Comparison of ENCODE assay signal across 8 cellular contexts in the genomic region with DNA sequence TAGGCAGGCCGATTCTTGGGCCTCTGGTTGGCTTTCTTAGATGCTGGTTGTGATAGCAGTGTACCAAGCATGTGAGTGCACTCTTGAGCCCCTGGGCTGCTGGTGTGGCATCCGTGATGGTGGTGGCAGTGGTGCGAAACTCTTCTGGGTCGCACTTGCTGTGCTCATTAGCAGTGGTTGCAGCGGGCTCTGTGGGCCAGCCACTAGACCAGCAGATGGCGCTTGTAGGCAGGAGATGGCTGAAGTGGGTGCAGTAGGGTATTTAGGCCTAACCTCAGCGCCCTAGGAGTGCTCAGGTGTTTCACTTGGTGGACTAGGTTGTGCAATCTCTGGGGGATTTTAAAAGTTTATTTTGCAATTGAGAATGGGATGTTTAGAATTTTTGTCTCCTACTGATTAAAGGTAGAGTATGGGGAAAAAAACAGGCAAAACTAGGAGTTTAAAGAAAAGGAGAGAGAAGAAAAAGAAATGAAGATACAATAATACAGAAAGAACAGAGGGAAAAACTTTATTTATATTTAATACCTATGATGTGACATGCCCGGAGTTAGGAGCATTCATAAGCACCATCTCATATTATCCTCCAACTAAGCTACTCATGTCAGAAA. TPM values are rescaled to one million over a fixed set of nuclear protein-coding genes. Genes with fewer than 3 reads are reported as not detected.
DNase-seq lines count a peak whose midpoint lies in the region; ATAC-seq and TF ChIP-seq lines count a peak whose summit lies in the region.

No MANE protein-coding gene starts in this region.

- CTCF ChIA-PET in CD8-positive, alpha-beta memory T cell (lab: Charles Lee), result interaction anchor here (0.8 kb wide), 1 partner anchor 227 kb away, joined by 3 read pairs; a partner anchor contains a TSS
- CTCF ChIA-PET in Panc1 (lab: Charles Lee), result interaction anchor here (0.7 kb wide), 1 partner anchor 89 kb away, joined by 4 read pairs; no protein-coding TSS in a partner anchor

- no peak overlapping the region for H2AFZ ChIP-seq in osteoblast (ENCODE audit: low read length)

- H3K4me3 ChIP-seq in CD8-positive, alpha-beta memory T cell (ENCODE audit: low read length), result no peak overlapping the region
- H3K4me3 ChIP-seq in Panc1 (ENCODE audit: low read depth in 2 of 2, low read length in 2 of 2) (no peak overlapping the region), osteoblast (ENCODE audit: insufficient read depth, low read length) (no peak overlapping the region), aorta (ENCODE audit: low read length in 2 of 2) (no peak overlapping the region)

- no peak overlapping the region for H3K27ac ChIP-seq in CD8-positive, alpha-beta memory T cell (ENCODE audit: low read depth, low read length)
- no peak overlapping the region for H3K27ac ChIP-seq in Panc1 (ENCODE audit: low read length)
- H3K27ac ChIP-seq in osteoblast (ENCODE audit: low read depth, low read length), result no peak overlapping the region
- H3K27ac ChIP-seq in aorta (ENCODE audit: low read depth in 1 of 2, low read length in 2 of 2), result no peak overlapping the region

- peak overlapping the region in 1 of 7 donors; percentile 34 for H3K4me3 Mint-ChIP-seq in CD8-positive, alpha-beta memory T cell
- H3K4me3 Mint-ChIP-seq in activated T-helper 1 cell treated with anti-CD3 and anti-CD28 coated beads, Interleukin-12 subunit alpha, Interleukin-12 subunit beta, Interleukin-2, Interleukin-4 antibody, amounts not matched to agents 30 ng/mL and 10 ng/mL and 1 ng/mL, durations not matched to agents 14 hours and 24 hours and 36 hours, result no peak overlapping the region

- ATAC-seq in Panc1 (peak; percentile 80), aorta (ENCODE audit: low FRiP score) (no peak), HG03342 (IDR thresholded peaks at IDR 0.05; ENCODE audit: unreplicated experiment) (no peak)

- no peaks in the 10 kb centered on the region for H3K27me3 ChIP-seq in CD8-positive, alpha-beta memory T cell (ENCODE audit: insufficient read depth, low read length, poor library complexity, severe bottlenecking)
- H3K27me3 ChIP-seq in Panc1 (ENCODE audit: control insufficient read depth, insufficient read depth, low read length), result no peaks in the 10 kb centered on the region
- H3K27me3 ChIP-seq in osteoblast (ENCODE audit: insufficient read depth, low read length), result no peaks in the 10 kb centered on the region
- no peaks in the 10 kb centered on the region for H3K27me3 ChIP-seq in aorta (ENCODE audit: control insufficient read depth in 1 of 2, insufficient read depth in 2 of 2, low read length in 1 of 2)

- H3K79me2 ChIP-seq in osteoblast (ENCODE audit: insufficient read depth, low read length), result peaks cover 6% of the 10 kb centered on the region

- BruUV-seq in Panc1 (replicated peaks; lab: Mats Ljungman, UMichigan), result no TSS peak

- peaks cover 15 to 17% (median 17%) of the 10 kb centered on the region in 3 donors for H3K4me1 Mint-ChIP-seq in CD8-positive, alpha-beta memory T cell
- H3K4me1 Mint-ChIP-seq in activated T-helper 1 cell treated with anti-CD3 and anti-CD28 coated beads, Interleukin-12 subunit alpha, Interleukin-12 subunit beta, Interleukin-2, Interleukin-4 antibody, amounts not matched to agents 30 ng/mL and 10 ng/mL and 1 ng/mL, durations not matched to agents 14 hours and 24 hours and 36 hours (ENCODE audit: low read depth), result peaks cover 14% of the 10 kb centered on the region

- H3K9me3 ChIP-seq in CD8-positive, alpha-beta memory T cell (ENCODE audit: low read length), result no peaks in the 10 kb centered on the region
- H3K9me3 ChIP-seq in Panc1 (ENCODE audit: control insufficient read depth, insufficient read depth, low read depth, low read length) (peaks cover 16% of the 10 kb centered on the region; the same call in 1 of the 2 replicates), osteoblast (ENCODE audit: low read depth, low read length) (peaks cover 2% of the 10 kb centered on the region), aorta (ENCODE audit: control insufficient read depth, low read length) (peaks cover 4% of the 10 kb centered on the region)

- H4K20me1 ChIP-seq in osteoblast (ENCODE audit: insufficient read depth, low read length), result no peaks in the 10 kb centered on the region

- H3K4me2 ChIP-seq in osteoblast (ENCODE audit: insufficient read depth, low read length), result no peak overlapping the region

- H3K4me1 ChIP-seq in CD8-positive, alpha-beta memory T cell (ENCODE audit: insufficient read depth, low read length), result peaks cover 5% of the 10 kb centered on the region
- H3K4me1 ChIP-seq in Panc1 (ENCODE audit: control insufficient read depth, insufficient read depth, low read length) (peaks cover under 1% of the 10 kb centered on the region; the same call in 1 of the 2 replicates), osteoblast (ENCODE audit: insufficient read depth, low read length) (peaks cover 7% of the 10 kb centered on the region), aorta (ENCODE audit: control insufficient read depth in 1 of 2, insufficient read depth in 2 of 2, low read length in 2 of 2) (no peaks in the 10 kb centered on the region)

- peak; percentile 44 to 80 (median 55) for DNase-seq in CD8-positive, alpha-beta memory T cell
- DNase-seq in HuH-7 (ENCODE audit: low spot score), result peak; percentile 55
- DNase-seq in Panc1 (ENCODE audit: low read depth, low spot score), result peak; percentile 64
- DNase-seq in activated T-helper 1 cell treated with anti-CD3 and anti-CD28 coated beads, Interleukin-12 subunit alpha, Interleukin-12 subunit beta, Interleukin-2, Interleukin-4 antibody, amounts not matched to agents 30 ng/mL and 10 ng/mL and 1 ng/mL, durations not matched to agents 14 hours and 24 hours and 36 hours (ENCODE audit: low spot score), result peak; percentile 35
- DNase-seq in fibroblast of peridontal ligament (ENCODE audit: extremely low read depth), result peak; percentile 39
- DNase-seq in osteoblast (ENCODE audit: insufficient read length, low spot score, missing footprints), result peak; percentile 87
- DNase-seq in aorta, result peak; percentile 51 to 78

- WGBS in aorta, 2 donors, result 9 to 13% methylated on average over 8 of the region's 8 CpGs

- peak overlapping the region in 6 of 8 donors; percentile 14 to 94 (median 80) for H3K27ac Mint-ChIP-seq in CD8-positive, alpha-beta memory T cell
- H3K27ac Mint-ChIP-seq in activated T-helper 1 cell treated with anti-CD3 and anti-CD28 coated beads, Interleukin-12 subunit alpha, Interleukin-12 subunit beta, Interleukin-2, Interleukin-4 antibody, amounts not matched to agents 30 ng/mL and 10 ng/mL and 1 ng/mL, durations not matched to agents 14 hours and 24 hours and 36 hours, result no peak overlapping the region

- intact Hi-C loops in Panc1 (cut with micrococcal nuclease; ENCODE audit: unreplicated experiment), result no loop called here
- intact Hi-C loops in activated T-helper 1 cell treated with anti-CD3 and anti-CD28 coated beads, Interleukin-12 subunit alpha, Interleukin-12 subunit beta, Interleukin-2, Interleukin-4 antibody, amounts not matched to agents 30 ng/mL and 10 ng/mL and 1 ng/mL, durations not matched to agents 14 hours and 24 hours and 36 hours (cut with micrococcal nuclease), result loop anchor here (1.0 kb wide), 2 partner anchors 510 to 749 kb away; a partner anchor contains a TSS
- intact Hi-C loops in aorta (cut with DNase I), result no loop called here

- no peaks in the 10 kb centered on the region for H3K9me3 Mint-ChIP-seq in CD8-positive, alpha-beta memory T cell
- H3K9me3 Mint-ChIP-seq in activated T-helper 1 cell treated with anti-CD3 and anti-CD28 coated beads, Interleukin-12 subunit alpha, Interleukin-12 subunit beta, Interleukin-2, Interleukin-4 antibody, amounts not matched to agents 30 ng/mL and 10 ng/mL and 1 ng/mL, durations not matched to agents 14 hours and 24 hours and 36 hours, result peaks cover 24% of the 10 kb centered on the region

- peaks cover 2 to 12% (median 6%) of the 10 kb centered on the region in 3 donors for H3K36me3 Mint-ChIP-seq in CD8-positive, alpha-beta memory T cell
- H3K36me3 Mint-ChIP-seq in activated T-helper 1 cell treated with anti-CD3 and anti-CD28 coated beads, Interleukin-12 subunit alpha, Interleukin-12 subunit beta, Interleukin-2, Interleukin-4 antibody, amounts not matched to agents 30 ng/mL and 10 ng/mL and 1 ng/mL, durations not matched to agents 14 hours and 24 hours and 36 hours (ENCODE audit: low read depth), result peaks cover 7% of the 10 kb centered on the region

- H3K36me3 ChIP-seq in CD8-positive, alpha-beta memory T cell (ENCODE audit: insufficient read depth, low read length), result no peaks in the 10 kb centered on the region
- H3K36me3 ChIP-seq in Panc1 (ENCODE audit: control insufficient read depth, insufficient read depth, low read length) (no peaks in the 10 kb centered on the region), osteoblast (ENCODE audit: insufficient read depth, low read length) (no peaks in the 10 kb centered on the region), aorta (ENCODE audit: control insufficient read depth in 1 of 2, insufficient read depth in 2 of 2, low read length in 1 of 2) (no peaks in the 10 kb centered on the region)

- TF ChIP-seq CTCF in Panc1 (IDR thresholded peaks at IDR 0.05) (peak; percentile 93), osteoblast (IDR thresholded peaks at IDR 0.05; ENCODE audit: extremely low read depth, low read depth, low read length) (peak; percentile 74)

- in situ Hi-C loops in Panc1 (cut with HindIII; ENCODE audit: low pct_unique_long_range_greater_than_20kb, low sequenced_read_pairs), result no loop called here

- no peaks in the 10 kb centered on the region for H3K27me3 Mint-ChIP-seq in CD8-positive, alpha-beta memory T cell
- no peaks in the 10 kb centered on the region for H3K27me3 Mint-ChIP-seq in activated T-helper 1 cell treated with anti-CD3 and anti-CD28 coated beads, Interleukin-12 subunit alpha, Interleukin-12 subunit beta, Interleukin-2, Interleukin-4 antibody, amounts not matched to agents 30 ng/mL and 10 ng/mL and 1 ng/mL, durations not matched to agents 14 hours and 24 hours and 36 hours (ENCODE audit: insufficient read depth)

- POLR2A ChIA-PET in CD8-positive, alpha-beta memory T cell (lab: Charles Lee), result no interaction called here
- POLR2A ChIA-PET in Panc1 (lab: Charles Lee), result interaction anchor here (0.6 kb wide), 1 partner anchor 384 kb away, joined by 3 read pairs; no protein-coding TSS in a partner anchor

RNA-seq across cellular contexts. Expression of a gene that starts 4.3 kb away (rescaled TPM):
- 10 to 100 TPM; 11.5 to 17.0 TPM for total RNA-seq in CD8-positive, alpha-beta memory T cell
- polyA plus RNA-seq in CD8-positive, alpha-beta memory T cell, result 6.5 TPM
- total RNA-seq in Panc1 (2021; ENCODE audit: unreplicated experiment), result 9.2 TPM
- 4.5 TPM for polyA plus RNA-seq in Panc1 (2012; ENCODE audit: insufficient read length)
- 7.9 and 11.0 TPM in 2 replicates for total RNA-seq in activated T-helper 1 cell treated with anti-CD3 and anti-CD28 coated beads, Interleukin-12 subunit alpha, Interleukin-12 subunit beta, Interleukin-2, Interleukin-4 antibody, amounts not matched to agents 30 ng/mL and 10 ng/mL and 1 ng/mL, durations not matched to agents 14 hours and 24 hours and 36 hours
- 12.7 and 15.6 TPM in 2 replicates for total RNA-seq in osteoblast
- total RNA-seq in aorta, result 10 to 100 TPM; 15.2 to 15.8 TPM
- polyA plus RNA-seq in aorta, result 1 to 10 TPM; 2.1 to 3.7 TPM

RNA-seq across cellular contexts. Expression of a gene that starts 17.0 kb away (rescaled TPM):
- total RNA-seq in CD8-positive, alpha-beta memory T cell, result 10 to 100 TPM; 19.2 to 19.5 TPM
- 19.9 TPM for polyA plus RNA-seq in CD8-positive, alpha-beta memory T cell
- total RNA-seq in Panc1 (2021; ENCODE audit: unreplicated experiment), result 14.7 TPM
- polyA plus RNA-seq in Panc1 (2012; ENCODE audit: insufficient read length), result 5.9 TPM
- total RNA-seq in activated T-helper 1 cell treated with anti-CD3 and anti-CD28 coated beads, Interleukin-12 subunit alpha, Interleukin-12 subunit beta, Interleukin-2, Interleukin-4 antibody, amounts not matched to agents 30 ng/mL and 10 ng/mL and 1 ng/mL, durations not matched to agents 14 hours and 24 hours and 36 hours, result 11.3 and 12.1 TPM in 2 replicates
- 23.6 and 27.9 TPM in 2 replicates for total RNA-seq in osteoblast
- 10 to 100 TPM; 23.4 to 29.0 TPM for total RNA-seq in aorta
- polyA plus RNA-seq in aorta, result 1 to 10 TPM; 2.3 to 7.1 TPM

RNA-seq across cellular contexts. Expression of a gene that starts 28.5 kb away (rescaled TPM):
- total RNA-seq in CD8-positive, alpha-beta memory T cell, result 10 to 100 TPM; 29.9 to 32.7 TPM
- polyA plus RNA-seq in CD8-positive, alpha-beta memory T cell, result 4.1 TPM
- total RNA-seq in Panc1 (2021; ENCODE audit: unreplicated experiment) (21.3 TPM), osteoblast (5.6 and 8.7 TPM in 2 replicates), aorta (1 to 10 TPM; 6.1 to 7.6 TPM)
- 19.3 TPM for polyA plus RNA-seq in Panc1 (2012; ENCODE audit: insufficient read length)
- total RNA-seq in activated T-helper 1 cell treated with anti-CD3 and anti-CD28 coated beads, Interleukin-12 subunit alpha, Interleukin-12 subunit beta, Interleukin-2, Interleukin-4 antibody, amounts not matched to agents 30 ng/mL and 10 ng/mL and 1 ng/mL, durations not matched to agents 14 hours and 24 hours and 36 hours, result 21.5 and 22.0 TPM in 2 replicates
- 1 to 10 TPM; 2.1 to 4.0 TPM for polyA plus RNA-seq in aorta

RNA-seq across cellular contexts. Expression of a gene that starts 43.3 kb away (rescaled TPM):
- 1 to 10 TPM; 7.0 to 7.7 TPM for total RNA-seq in CD8-positive, alpha-beta memory T cell
- 22.5 TPM for polyA plus RNA-seq in CD8-positive, alpha-beta memory T cell
- total RNA-seq in Panc1 (2021; ENCODE audit: unreplicated experiment) (15.1 TPM), osteoblast (12.3 and 13.0 TPM in 2 replicates), aorta (10 to 100 TPM in 1 of 2 donors, 1 to 10 TPM in 1; 8.3 to 13.4 TPM)
- polyA plus RNA-seq in Panc1 (2012; ENCODE audit: insufficient read length), result 23.4 TPM
- total RNA-seq in activated T-helper 1 cell treated with anti-CD3 and anti-CD28 coated beads, Interleukin-12 subunit alpha, Interleukin-12 subunit beta, Interleukin-2, Interleukin-4 antibody, amounts not matched to agents 30 ng/mL and 10 ng/mL and 1 ng/mL, durations not matched to agents 14 hours and 24 hours and 36 hours, result 3.8 and 4.7 TPM in 2 replicates
- polyA plus RNA-seq in aorta, result 10 to 100 TPM; 17.9 to 28.2 TPM

RNA-seq across cellular contexts. Expression of a gene that starts 43.3 kb away (rescaled TPM):
- total RNA-seq in CD8-positive, alpha-beta memory T cell, result 1 to 10 TPM; 2.2 to 3.3 TPM
- 1.7 TPM for polyA plus RNA-seq in CD8-positive, alpha-beta memory T cell
- total RNA-seq in Panc1 (2021; ENCODE audit: unreplicated experiment) (4.1 TPM), osteoblast (3.5 and 5.1 TPM in 2 replicates), aorta (1 to 10 TPM; 2.6 to 2.7 TPM)
- polyA plus RNA-seq in Panc1 (2012; ENCODE audit: insufficient read length), result 3.8 TPM
- 0.69 and 0.93 TPM in 2 replicates for total RNA-seq in activated T-helper 1 cell treated with anti-CD3 and anti-CD28 coated beads, Interleukin-12 subunit alpha, Interleukin-12 subunit beta, Interleukin-2, Interleukin-4 antibody, amounts not matched to agents 30 ng/mL and 10 ng/mL and 1 ng/mL, durations not matched to agents 14 hours and 24 hours and 36 hours
- polyA plus RNA-seq in aorta, result 1 to 10 TPM; 1.8 to 2.6 TPM

Comparison
In these comparisons a context has a peak if more than half of its experiments do, and no peak if none do; other contexts are left out.
1. DNase-seq: peak in every context shown above with its lines; median percentile 87 in osteoblast; 64 in aorta; 64 in Panc1; 55 in CD8-positive, alpha-beta memory T cell; 55 in HuH-7; 39 in fibroblast of peridontal ligament; 35 in activated T-helper 1 cell treated with anti-CD3 and anti-CD28 coated beads, Interleukin-12 subunit alpha, Interleukin-12 subunit beta, Interleukin-2, Interleukin-4 antibody, amounts not matched to agents 30 ng/mL and 10 ng/mL and 1 ng/mL, durations not matched to agents 14 hours and 24 hours and 36 hours.